25 cellular contexts compared by ENCODE assay signal in genomic region chr10:17548786-17549185, GRCh38.
DNase-seq lines count a peak whose midpoint lies in the region; ATAC-seq, FAIRE-seq and TF ChIP-seq lines count a peak whose summit lies in the region.
"Had no signal": no experiment of that assay in that cellular context is flagged by ENCODE, and none has a peak within 500 bp of the region (broad histone marks: within the 10 kb centered on the region; RNA-seq: fewer than 3 reads in every experiment).

No MANE protein-coding gene starts in this region.

- H2BK15ac ChIP-seq in neuronal stem cell (ENCODE audit: low read length), result no peak overlapping the region

- no peak for FAIRE-seq in RCC 7860 (lab: Jason Lieb, UNC)
- FAIRE-seq: GM12891, GM19239 had no signal

- H3K27me3 Mint-ChIP-seq in dendritic cell treated with granulocyte-macrophage colony-stimulating factor and Interleukin-4, amounts not matched to agents 40 ng/mL and 50 ng/mL, for 4 days, result no peaks in the 10 kb centered on the region
- no peaks in the 10 kb centered on the region for H3K27me3 Mint-ChIP-seq in mesothelial cell of epicardium (ENCODE audit: low read depth)

- H3K27ac Mint-ChIP-seq in dendritic cell treated with granulocyte-macrophage colony-stimulating factor and Interleukin-4, amounts not matched to agents 40 ng/mL and 50 ng/mL, for 4 days, result peak overlapping the region; percentile 56
- peak overlapping the region; percentile 59 for H3K27ac Mint-ChIP-seq in mesothelial cell of epicardium
- H3K27ac Mint-ChIP-seq: CD4-positive, alpha-beta memory T cell had no signal

- no peak overlapping the region for H2AFZ ChIP-seq in neuronal stem cell (ENCODE audit: low read length)
- H2AFZ ChIP-seq: GM23248 had no signal

- no peak overlapping the region for H3K4me3 ChIP-seq in neuronal stem cell (ENCODE audit: low read length in 2 of 2)
- H3K4me3 ChIP-seq: BLaER1, GM23248, HAP-1, Peyer's patch, SK-N-MC had no signal

- H3K9me3 Mint-ChIP-seq in dendritic cell treated with granulocyte-macrophage colony-stimulating factor and Interleukin-4, amounts not matched to agents 40 ng/mL and 50 ng/mL, for 4 days, result no peaks in the 10 kb centered on the region
- no peaks in the 10 kb centered on the region for H3K9me3 Mint-ChIP-seq in mesothelial cell of epicardium

- WGBS in neuronal stem cell (ENCODE audit: extremely low coverage in 2 of 2, insufficient read length in 2 of 2, insufficient replicate concordance in 1 of 2), 2 donors, result no CpG with 5 or more reads among the region's 3 CpGs

- H3K27me3 ChIP-seq in neuronal stem cell (ENCODE audit: control insufficient read depth in 3 of 3, insufficient read depth in 3 of 3, low read depth in 1 of 3, low read length in 3 of 3), result no peaks in the 10 kb centered on the region
- H3K27me3 ChIP-seq: BLaER1, Peyer's patch had no signal

- ATAC-seq in GM19324 (IDR thresholded peaks at IDR 0.05; ENCODE audit: low FRiP score, unreplicated experiment), result no peak

- intact Hi-C loops in dendritic cell treated with granulocyte-macrophage colony-stimulating factor and Interleukin-4, amounts not matched to agents 40 ng/mL and 50 ng/mL, for 4 days (cut with micrococcal nuclease), result no loop called here

- H3K4me3 Mint-ChIP-seq in dendritic cell treated with granulocyte-macrophage colony-stimulating factor and Interleukin-4, amounts not matched to agents 40 ng/mL and 50 ng/mL, for 4 days, result no peak overlapping the region
- no peak overlapping the region for H3K4me3 Mint-ChIP-seq in mesothelial cell of epicardium
- H3K4me3 Mint-ChIP-seq: CD4-positive, alpha-beta memory T cell had no signal

- H3K4me1 Mint-ChIP-seq in dendritic cell treated with granulocyte-macrophage colony-stimulating factor and Interleukin-4, amounts not matched to agents 40 ng/mL and 50 ng/mL, for 4 days (ENCODE audit: low read depth), result peaks cover 35% of the 10 kb centered on the region
- peaks cover 31% of the 10 kb centered on the region for H3K4me1 Mint-ChIP-seq in mesothelial cell of epicardium

- H3K4me2 ChIP-seq in neuronal stem cell (ENCODE audit: insufficient read depth, low read length, poor library complexity, severe bottlenecking), result no peak overlapping the region
- H3K4me2 ChIP-seq: BLaER1 had no signal

- no peak overlapping the region for H2BK120ac ChIP-seq in neuronal stem cell (ENCODE audit: low read depth, low read length)

- no peak overlapping the region for H2BK5ac ChIP-seq in neuronal stem cell (ENCODE audit: low read length)

- no peaks in the 10 kb centered on the region for H3K79me1 ChIP-seq in neuronal stem cell (ENCODE audit: low read depth, low read length)

- no peak overlapping the region for H3K18ac ChIP-seq in neuronal stem cell (ENCODE audit: low read length)

- no peak overlapping the region for H2BK12ac ChIP-seq in neuronal stem cell (ENCODE audit: low read length)

- H4K91ac ChIP-seq in neuronal stem cell (ENCODE audit: low read depth, low read length, poor library complexity), result no peak overlapping the region

- no peak overlapping the region for H3K4ac ChIP-seq in neuronal stem cell (ENCODE audit: low read length)

- no peak overlapping the region for H3K14ac ChIP-seq in neuronal stem cell (ENCODE audit: low read length)

- TF ChIP-seq CTCF in mesothelial cell of epicardium (IDR thresholded peaks at IDR 0.05; ENCODE audit: unreplicated experiment), result no peak

- H3K36me3 Mint-ChIP-seq in dendritic cell treated with granulocyte-macrophage colony-stimulating factor and Interleukin-4, amounts not matched to agents 40 ng/mL and 50 ng/mL, for 4 days (ENCODE audit: low read depth), result no peaks in the 10 kb centered on the region
- H3K36me3 Mint-ChIP-seq in mesothelial cell of epicardium, result no peaks in the 10 kb centered on the region
- H3K36me3 Mint-ChIP-seq: CD4-positive, alpha-beta memory T cell had no signal

- H3K9me3 ChIP-seq in neuronal stem cell (replicated peaks in 1 of 2; ENCODE audit: control insufficient read depth in 2 of 2, insufficient read depth in 1 of 2, low read depth in 1 of 2, low read length in 2 of 2), result no peaks in the 10 kb centered on the region
- H3K9me3 ChIP-seq: HAP-1, Peyer's patch had no signal

- peak; percentile 58 for DNase-seq in A172 (ENCODE audit: low spot score)
- DNase-seq in RPMI7951 (ENCODE audit: low read depth), result peak; percentile 40
- no peak for DNase-seq in mesothelial cell of epicardium (ENCODE audit: low spot score in 2 of 2, unreplicated experiment in 2 of 2)
- no peak for DNase-seq in neuronal stem cell (ENCODE audit: low spot score)
- no peak for DNase-seq in RCC 7860 (ENCODE audit: low spot score)
- DNase-seq in OCI-M1 (lab: John Stamatoyannopoulos, UW), result no peak
- DNase-seq: 8988T; CD4-positive, alpha-beta memory T cell; GM23248; KG1; NCI-H1105 treated with DMSO at 0.1 percent for 48 hours; NCI-H1694 treated with DMSO at 0.1 percent for 48 hours; NCI-H2107; NCI-H2227 treated with DMSO at 0.1 percent for 48 hours; NCI-H524; NCI-H82; Peyer's patch; Right ventricle myocardium superior had no signal

- no peak overlapping the region for H3K9ac ChIP-seq in neuronal stem cell (ENCODE audit: low read depth, low read length, poor library complexity)
- H3K9ac ChIP-seq: BLaER1, GM23248 had no signal

- H3K36me3 ChIP-seq in neuronal stem cell (replicated peaks in 1 of 2; ENCODE audit: control insufficient read depth in 2 of 2, insufficient read depth in 2 of 2, low read length in 2 of 2), result no peaks in the 10 kb centered on the region
- H3K36me3 ChIP-seq: BLaER1, HAP-1, Peyer's patch had no signal

- H4K8ac ChIP-seq in neuronal stem cell (ENCODE audit: low read depth, low read length), result no peak overlapping the region

- no peak overlapping the region for H2AK5ac ChIP-seq in neuronal stem cell (ENCODE audit: low read depth, low read length)

- no peak overlapping the region for H3K27ac ChIP-seq in neuronal stem cell (replicated peaks; ENCODE audit: low read length)
- H3K27ac ChIP-seq: BLaER1, GM23248, Peyer's patch, SK-N-MC had no signal

- no peak overlapping the region for H3K23ac ChIP-seq in neuronal stem cell (ENCODE audit: low read depth, low read length, poor library complexity)

- peaks cover 0 to 5% of the 10 kb centered on the region in 2 donors for H3K4me1 ChIP-seq in neuronal stem cell (ENCODE audit: control insufficient read depth in 2 of 2, insufficient read depth in 1 of 2, low read depth in 1 of 2, low read length in 2 of 2)
- H3K4me1 ChIP-seq: BLaER1, HAP-1, Peyer's patch had no signal

Comparison
In these comparisons a context has a peak if more than half of its experiments do, and no peak if none do; other contexts are left out.
1. DNase-seq: peak in A172 (single experiment) and RPMI7951 (single experiment); none in mesothelial cell of epicardium (0 of 2), neuronal stem cell (single experiment), RCC 7860 (single experiment) and OCI-M1 (single experiment).